In the genomic region with DNA sequence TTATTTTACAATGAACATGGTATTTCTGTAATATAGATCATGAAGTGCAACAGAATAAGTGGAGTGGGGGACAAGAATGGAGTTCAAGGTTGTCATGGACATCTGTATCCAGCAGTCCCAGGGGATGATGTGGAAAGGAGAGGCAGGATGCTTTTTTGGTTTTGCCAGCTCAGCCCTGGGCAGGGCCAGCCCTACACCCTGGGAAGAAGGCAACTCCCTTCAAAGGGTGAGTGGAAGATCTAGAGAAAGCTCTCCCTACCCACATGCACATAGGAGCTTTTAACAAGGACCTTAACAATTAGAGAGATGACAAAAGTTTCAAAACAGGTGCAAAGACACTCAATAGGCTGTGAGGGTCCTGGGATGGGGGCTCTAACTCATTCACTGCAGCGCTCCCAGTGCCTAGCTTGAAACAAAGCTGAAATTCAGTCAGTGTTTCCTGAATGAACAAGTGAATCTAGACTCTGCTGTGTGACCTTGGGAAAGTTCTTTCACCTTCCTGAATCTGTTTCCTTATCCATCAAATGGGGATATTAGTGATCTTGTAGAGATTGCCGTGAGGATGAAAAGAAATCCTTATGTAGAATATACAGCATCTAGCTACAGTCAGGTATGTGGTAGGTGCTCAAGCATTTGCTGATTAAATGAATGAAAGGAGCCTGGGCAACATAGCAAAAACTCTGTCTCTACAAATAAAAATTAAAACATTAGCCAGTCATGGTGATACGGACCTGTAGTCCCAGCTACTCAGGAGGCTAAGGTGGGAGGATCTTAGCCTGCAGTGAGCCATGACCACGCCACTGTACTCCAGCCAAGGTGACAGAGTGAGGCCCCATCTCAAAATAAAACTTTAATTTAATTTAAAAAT, we compare ENCODE assay signal across 14 cellular contexts. TPM values are rescaled to one million over a fixed set of nuclear protein-coding genes. Genes with fewer than 3 reads are reported as not detected.
A peak's percentile ranks its signal among the peaks of the same experiment; 100 is the strongest.
DNase-seq lines count a peak whose midpoint lies in the region; ATAC-seq and TF ChIP-seq lines count a peak whose summit lies in the region.
"Had no signal": no experiment of that assay in that cellular context is flagged by ENCODE, and none has a peak within 500 bp of the region (broad histone marks: within the 10 kb centered on the region; RNA-seq: fewer than 3 reads in every experiment).

No MANE protein-coding gene starts in this region.

- H3K79me2 ChIP-seq in smooth muscle cell (ENCODE audit: low read depth): no peaks in the 10 kb centered on the region

- H4K20me1 ChIP-seq in smooth muscle cell (ENCODE audit: low read depth): no peaks in the 10 kb centered on the region

- H3K36me3 ChIP-seq in esophagus squamous epithelium: no peaks in the 10 kb centered on the region
- no peaks in the 10 kb centered on the region for H3K36me3 ChIP-seq in smooth muscle cell (ENCODE audit: low read depth)

- H3K4me1 Mint-ChIP-seq in activated T-helper 17 cell treated with anti-CD3 and anti-CD28 coated beads, Interleukin-2, amount 50 U/mL, for 72 hours: peaks cover 16% of the 10 kb centered on the region

- H3K27me3 ChIP-seq in esophagus squamous epithelium (no peaks in the 10 kb centered on the region), smooth muscle cell (ENCODE audit: low read depth) (no peaks in the 10 kb centered on the region)

- H3K27me3 Mint-ChIP-seq in activated T-helper 17 cell treated with anti-CD3 and anti-CD28 coated beads, Interleukin-2, amount 50 U/mL, for 72 hours: no peaks in the 10 kb centered on the region
- H3K27me3 Mint-ChIP-seq: CD4-positive, alpha-beta T cell; IgD-negative memory B cell had no signal

- intact Hi-C loops in esophagus squamous epithelium (cut with DNase I): no loop called here

- peak overlapping the region; percentile 61 for H3K27ac Mint-ChIP-seq in activated T-helper 17 cell treated with anti-CD3 and anti-CD28 coated beads, Interleukin-2, amount 50 U/mL, for 72 hours
- H3K27ac Mint-ChIP-seq: CD4-positive, alpha-beta T cell had no signal

- H3K27ac ChIP-seq in esophagus squamous epithelium: peak overlapping the region; percentile 66 to 91 (median 87)
- H3K27ac ChIP-seq in smooth muscle cell (ENCODE audit: low read depth): peak overlapping the region; percentile 100

- ATAC-seq in activated T-helper 17 cell treated with anti-CD3 and anti-CD28 coated beads, Interleukin-2, amount 50 U/mL, for 72 hours (replicated peaks): no peak
- ATAC-seq in HG02970 (IDR thresholded peaks at IDR 0.05; ENCODE audit: low FRiP score, unreplicated experiment): no peak

- no peaks in the 10 kb centered on the region for H3K36me3 Mint-ChIP-seq in activated T-helper 17 cell treated with anti-CD3 and anti-CD28 coated beads, Interleukin-2, amount 50 U/mL, for 72 hours (ENCODE audit: low read depth)
- H3K36me3 Mint-ChIP-seq: IgD-negative memory B cell had no signal

- H3K9me3 Mint-ChIP-seq in activated T-helper 17 cell treated with anti-CD3 and anti-CD28 coated beads, Interleukin-2, amount 50 U/mL, for 72 hours: no peaks in the 10 kb centered on the region
- H3K9me3 Mint-ChIP-seq: activated T-cell treated with anti-CD3 and anti-CD28 coated beads, Interleukin-2, amount 50 U/mL, for 72 hours; CD4-positive, alpha-beta T cell; IgD-negative memory B cell had no signal

- H3K9ac ChIP-seq in smooth muscle cell (ENCODE audit: low read depth): no peak overlapping the region

- H3F3A ChIP-seq in smooth muscle cell (ENCODE audit: low read depth): peaks cover 12% of the 10 kb centered on the region

- no peak overlapping the region for H2AFZ ChIP-seq in smooth muscle cell (ENCODE audit: low read depth)

- peak; percentile 35 for DNase-seq in M059J (ENCODE audit: low read depth)
- DNase-seq in esophagus squamous epithelium (lab: John Stamatoyannopoulos, UW): no peak
- no peak for DNase-seq in smooth muscle cell (lab: John Stamatoyannopoulos, UW; ENCODE audit: unreplicated experiment)
- DNase-seq in mesenteric fat pad (ENCODE audit: low spot score): no peak
- DNase-seq in NCI-H345 (lab: John Stamatoyannopoulos, UW): no peak
- DNase-seq: activated CD4-positive, alpha-beta T cell treated with anti-CD3 and anti-CD28 coated beads for 1 hour; activated T-cell treated with anti-CD3 and anti-CD28 coated beads, Interleukin-2, amount 50 U/mL, for 72 hours; CD4-positive, alpha-beta T cell; islet precursor cell; NCI-H1105 treated with DMSO at 0.1 percent for 48 hours; stimulated activated CD4-positive, alpha-beta T cell treated with anti-CD3 and anti-CD28 coated beads, Interleukin-2, amount 100 ng/mL, for 48 hours had no signal

- no peaks in the 10 kb centered on the region for H3K9me3 ChIP-seq in esophagus squamous epithelium
- H3K9me3 ChIP-seq in smooth muscle cell (replicated peaks; ENCODE audit: low read depth): no peaks in the 10 kb centered on the region

- no peak for TF ChIP-seq CTCF in esophagus squamous epithelium (IDR thresholded peaks at IDR 0.05)
- no peak for TF ChIP-seq CTCF in smooth muscle cell (IDR thresholded peaks at IDR 0.05; ENCODE audit: borderline replicate concordance, insufficient read depth, poor library complexity, severe bottlenecking)

- TF ChIP-seq POLR2A in esophagus squamous epithelium (IDR thresholded peaks at IDR 0.05): no peak

- no peak overlapping the region for H3K4me2 ChIP-seq in smooth muscle cell

- H3K4me3 ChIP-seq in esophagus squamous epithelium (no peak overlapping the region), smooth muscle cell (no peak overlapping the region)

- WGBS in esophagus squamous epithelium, 2 donors: 80 to 84% methylated on average over 4 of the region's 4 CpGs
- WGBS in smooth muscle cell (ENCODE audit: low lambda C conversion rate): 93% methylated on average over 4 of the region's 4 CpGs

- H3K4me1 ChIP-seq in esophagus squamous epithelium (peaks cover 24 to 53% (median 31%) of the 10 kb centered on the region in 3 donors), smooth muscle cell (ENCODE audit: low read depth) (peaks cover 3% of the 10 kb centered on the region)

- H3K4me3 Mint-ChIP-seq in activated T-helper 17 cell treated with anti-CD3 and anti-CD28 coated beads, Interleukin-2, amount 50 U/mL, for 72 hours: no peak overlapping the region
- H3K4me3 Mint-ChIP-seq: activated T-cell treated with anti-CD3 and anti-CD28 coated beads, Interleukin-2, amount 50 U/mL, for 72 hours; CD4-positive, alpha-beta T cell; IgD-negative memory B cell had no signal

RNA-seq across cellular contexts. Expression of a gene that starts 14.3 kb away (rescaled TPM):
- total RNA-seq in M059J (2014; rRNA removed; shearing (Covaris generic)): 39.0 and 41.3 TPM in 2 replicates
- 100 to 1,000 TPM; 217 to 527 TPM for total RNA-seq in activated T-helper 17 cell treated with anti-CD3 and anti-CD28 coated beads, Interleukin-2, amount 50 U/mL, for 72 hours
- total RNA-seq in esophagus squamous epithelium: 100 to 1,000 TPM; 124 to 194 (median 153) TPM
- 170 and 195 TPM in 2 replicates for total RNA-seq in smooth muscle cell
- 209 and 241 TPM in 2 replicates for polyA plus RNA-seq in smooth muscle cell
- total RNA-seq in mesenteric fat pad: 133 TPM
